In genomic region chrX:150649096-150649870, GRCh38 we compare ENCODE assay signal across 12 cellular contexts. TPM values are rescaled to one million over a fixed set of nuclear protein-coding genes. Genes with fewer than 3 reads are reported as not detected.
A peak's percentile ranks its signal among the peaks of the same experiment; 100 is the strongest.
DNase-seq lines count a peak whose midpoint lies in the region; TF ChIP-seq lines count a peak whose summit lies in the region.
"Had no signal": no experiment of that assay in that cellular context is flagged by ENCODE, and none has a peak within 500 bp of the region (broad histone marks: within the 10 kb centered on the region; RNA-seq: fewer than 3 reads in every experiment).

No MANE protein-coding gene starts in this region.

- TF ChIP-seq CTCF in SK-N-SH (IDR thresholded peaks at IDR 0.05) (no peak), glutamatergic neuron (IDR thresholded peaks at IDR 0.05; ENCODE audit: partially characterized antibody, unreplicated experiment) (no peak), RWPE1 (conservative IDR thresholded peaks at IDR 0.05; ENCODE audit: low read depth) (no peak)

- H3K9me3 Mint-ChIP-seq in glutamatergic neuron (ENCODE audit: unreplicated experiment): peaks cover 1% of the 10 kb centered on the region

- H3K9me3 ChIP-seq in SK-N-SH: no peaks in the 10 kb centered on the region
- H3K9me3 ChIP-seq: thoracic aorta had no signal

- CTCF ChIA-PET in SK-N-SH (lab: Yijun Ruan, JAX) (no interaction called here), RWPE1 (lab: Yijun Ruan, JAX) (no interaction called here)

- no peaks in the 10 kb centered on the region for H4K20me1 ChIP-seq in SK-N-SH (ENCODE audit: insufficient read depth)

- H3K4me3 ChIP-seq in SK-N-SH (ENCODE audit: low read depth in 2 of 2, low read length in 1 of 2): peak overlapping the region in 1 of 2 experiments; percentile 9; a peak in 1 of 4 replicates
- H3K4me3 ChIP-seq: thoracic aorta had no signal

- no peak overlapping the region for H3K27ac Mint-ChIP-seq in glutamatergic neuron (ENCODE audit: unreplicated experiment)

- peak overlapping the region; percentile 47 for H3K4me2 ChIP-seq in SK-N-SH

- 25% methylated on average over 8 of the region's 8 CpGs for WGBS in SK-N-SH (ENCODE audit: low lambda C conversion rate)

- TF ChIP-seq EP300 in SK-N-SH (IDR thresholded peaks at IDR 0.05; ENCODE audit: borderline replicate concordance in 1 of 2, low read depth in 1 of 2, low read length in 1 of 2): no peak

- H3K4me1 ChIP-seq in SK-N-SH (ENCODE audit: control insufficient read depth in 1 of 2, insufficient read depth in 2 of 2, low read depth in 1 of 2, low read length in 1 of 2): 0 out of 4 replicates have a peak, but pooled peaks cover 0 to 5% of the 10 kb centered on the region in 2 experiments

- peak; percentile 5 for DNase-seq in NCI-H2171 treated with DMSO at 0.1 percent for 48 hours (lab: John Stamatoyannopoulos, UW)
- DNase-seq in NCI-H2171 (lab: John Stamatoyannopoulos, UW): no peak
- no peak for DNase-seq in SK-N-SH
- DNase-seq in glutamatergic neuron: peak; percentile 12
- peak; percentile 30 for DNase-seq in stromal cell of bone marrow (ENCODE audit: low read depth)
- no peak for DNase-seq in NOMO-1 treated with DMSO at 0.1 percent for 48 hours (lab: John Stamatoyannopoulos, UW; ENCODE audit: unreplicated experiment)
- DNase-seq in iPS-NIHi11 (ENCODE audit: low spot score): no peak
- no peak for DNase-seq in RWPE1 (ENCODE audit: low spot score)
- DNase-seq: ACHN, activated gamma-delta T cell treated with Interleukin-2 at 50 U/mL for 16 hours, midbrain had no signal

- H2AFZ ChIP-seq in SK-N-SH (ENCODE audit: low read depth): no peak overlapping the region; the same call in 1 of the 2 replicates

- peak overlapping the region; percentile 36 to 87; a peak in 3 of 4 replicates for H3K27ac ChIP-seq in SK-N-SH (ENCODE audit: low read depth in 2 of 2, low read length in 1 of 2)
- H3K27ac ChIP-seq in RWPE1: no peak overlapping the region

- POLR2A ChIA-PET in SK-N-SH (lab: Yijun Ruan, JAX): no interaction called here
- POLR2A ChIA-PET in RWPE1 (lab: Yijun Ruan, JAX; ENCODE audit: low non-redundant PET): no interaction called here

- no peaks in the 10 kb centered on the region for H3K36me3 Mint-ChIP-seq in glutamatergic neuron (ENCODE audit: unreplicated experiment)

- peaks cover 12% of the 10 kb centered on the region for H3F3A ChIP-seq in SK-N-SH (replicated peaks; ENCODE audit: insufficient read depth)

- no peaks in the 10 kb centered on the region for H3K79me2 ChIP-seq in SK-N-SH (ENCODE audit: insufficient read depth)

- H3K9me2 ChIP-seq in SK-N-SH: no peaks in the 10 kb centered on the region

- no peak overlapping the region for H3K4me3 Mint-ChIP-seq in glutamatergic neuron (ENCODE audit: unreplicated experiment)

- TF ChIP-seq RAD21 in SK-N-SH (IDR thresholded peaks at IDR 0.05; ENCODE audit: low read length): no peak

- no peaks in the 10 kb centered on the region for H3K27me3 ChIP-seq in SK-N-SH (ENCODE audit: insufficient read depth)

- H3K27me3 Mint-ChIP-seq in glutamatergic neuron (ENCODE audit: unreplicated experiment): no peaks in the 10 kb centered on the region

- H3K9ac ChIP-seq in SK-N-SH: peak overlapping the region; percentile 55; the same call in 1 of the 2 replicates

- no peaks in the 10 kb centered on the region for H3K4me1 Mint-ChIP-seq in glutamatergic neuron (ENCODE audit: low read depth, unreplicated experiment)

- peaks cover 5 to 12% of the 10 kb centered on the region in 2 experiments for H3K36me3 ChIP-seq in SK-N-SH (replicated peaks in 1 of 2; ENCODE audit: control insufficient read depth in 1 of 2, insufficient read depth in 2 of 2, low read length in 1 of 2)
- H3K36me3 ChIP-seq: thoracic aorta had no signal

TF ChIP-seq in SK-N-SH, 30 proteins besides CTCF, POLR2A, EP300 and RAD21:
- TF ChIP-seq TCF12 (IDR thresholded peaks at IDR 0.05) (peak; percentile 23; the same call in 1 of the 2 replicates), JUND (IDR thresholded peaks at IDR 0.05) (0 out of 2 replicates have a peak, but pooled peaks have one; percentile 9), PBX3 (IDR thresholded peaks at IDR 0.05) (peak; percentile 44; the same call in 1 of the 2 replicates), GATA2 (CRISPR knock-in tag; IDR thresholded peaks at IDR 0.05) (no peak), RCOR1 (IDR thresholded peaks at IDR 0.05; ENCODE audit: low read length) (no peak), EZH2phosphoT487 (IDR thresholded peaks at IDR 0.05; ENCODE audit: borderline replicate concordance, low read depth) (no peak), RXRA (IDR thresholded peaks at IDR 0.05; ENCODE audit: borderline replicate concordance, low read depth) (peak; percentile 62), FOXJ3 (CRISPR knock-in tag; IDR thresholded peaks at IDR 0.05) (no peak), FOXM1 (IDR thresholded peaks at IDR 0.05; ENCODE audit: low read depth) (no peak), FOSL2 (IDR thresholded peaks at IDR 0.05; ENCODE audit: borderline replicate concordance, low read depth) (peak; percentile 27; the same call in 1 of the 2 replicates), NFIC (IDR thresholded peaks at IDR 0.05; ENCODE audit: borderline replicate concordance) (no peak; the same call in 1 of the 2 replicates), TAF1 (IDR thresholded peaks at IDR 0.05; ENCODE audit: borderline replicate concordance, low read depth, low read length) (no peak)

RNA-seq across cellular contexts. Expression of gene MTMR1, which starts 43.9 kb away (rescaled TPM):
- 17.0 and 20.0 TPM in 2 replicates for polyA plus RNA-seq in SK-N-SH (2012; rRNA removed)
- polyA plus RNA-seq in SK-N-SH (2012; cell fraction: cytosol; rRNA removed): 13.6 and 14.2 TPM in 2 replicates
- 33.9 and 46.3 TPM in 2 replicates for polyA plus RNA-seq in SK-N-SH (2012; cell fraction: nucleus; rRNA removed)
- 29.6 TPM for total RNA-seq in glutamatergic neuron (ENCODE audit: unreplicated experiment)

Comparison
In these comparisons a context has a peak if more than half of its experiments do, and no peak if none do; other contexts are left out.
1. DNase-seq: peak in NCI-H2171 treated with DMSO at 0.1 percent for 48 hours (single experiment), glutamatergic neuron (single experiment) and stromal cell of bone marrow (single experiment); none in NCI-H2171 (single experiment), SK-N-SH (single experiment), NOMO-1 treated with DMSO at 0.1 percent for 48 hours (single experiment), iPS-NIHi11 (single experiment) and RWPE1 (single experiment).